Comparison of ENCODE assay signal across 9 cellular contexts in genomic region chr1:203286161-203286984, GRCh38. TPM values are rescaled to one million over a fixed set of nuclear protein-coding genes. Genes with fewer than 3 reads are reported as not detected.
DNase-seq lines count a peak whose midpoint lies in the region; ATAC-seq and TF ChIP-seq lines count a peak whose summit lies in the region.
"Had no signal": no experiment of that assay in that cellular context is flagged by ENCODE, and none has a peak within 500 bp of the region (broad histone marks: within the 10 kb centered on the region; RNA-seq: fewer than 3 reads in every experiment).

No MANE protein-coding gene starts in this region.

- no peak overlapping the region; the same call in 1 of the 2 replicates for H3K14ac ChIP-seq in H9 (ENCODE audit: insufficient read depth, low read length)

- WGBS in H9 (ENCODE audit: extremely low coverage, insufficient read length, low lambda C conversion rate): no CpG with 5 or more reads among the region's 9 CpGs
- WGBS in right cardiac atrium: 42% methylated on average over 9 of the region's 9 CpGs

- H3K4me3 ChIP-seq in right cardiac atrium (ENCODE audit: low read length): no peak overlapping the region

- H3K56ac ChIP-seq in H9 (ENCODE audit: insufficient read length, low read depth, low read length): no peak overlapping the region

- H3K4ac ChIP-seq in H9 (ENCODE audit: low read depth, low read length): no peak overlapping the region

- no peaks in the 10 kb centered on the region for H3K9me3 ChIP-seq in H9 (ENCODE audit: control insufficient read depth, low read depth, low read length)
- H3K9me3 ChIP-seq in right cardiac atrium (ENCODE audit: control insufficient read depth, low read length): no peaks in the 10 kb centered on the region

- H3K4me1 ChIP-seq in H9 (ENCODE audit: insufficient read depth, low read length): peaks cover 10% of the 10 kb centered on the region; the same call in 1 of the 2 replicates
- peaks cover 39% of the 10 kb centered on the region for H3K4me1 ChIP-seq in right cardiac atrium (ENCODE audit: control insufficient read depth, insufficient read depth, low read length)

- no peaks in the 10 kb centered on the region for H3K36me3 Mint-ChIP-seq in H9 (ENCODE audit: insufficient read depth in 1 of 3, low read depth in 3 of 3)
- peaks cover 3% of the 10 kb centered on the region for H3K36me3 Mint-ChIP-seq in activated B cell treated with CpG ODN at 0.5 μM for 24 hours (ENCODE audit: low read depth)
- peaks cover 45% of the 10 kb centered on the region for H3K36me3 Mint-ChIP-seq in stimulated activated effector memory CD8-positive, alpha-beta T cell treated with anti-CD3 and anti-CD28 coated beads, Interleukin-12 subunit alpha, Interleukin-12 subunit beta, amount 100 ng/mL, for 72 hours

- ATAC-seq in activated B cell treated with CpG ODN at 0.5 μM for 24 hours (ENCODE audit: low read depth) (no peak), right cardiac atrium (peak; percentile 2 to 6), HG02973 (IDR thresholded peaks at IDR 0.05; ENCODE audit: unreplicated experiment) (no peak), GM21381 (IDR thresholded peaks at IDR 0.05; ENCODE audit: unreplicated experiment) (no peak)
- ATAC-seq in stimulated activated effector memory CD8-positive, alpha-beta T cell treated with anti-CD3 and anti-CD28 coated beads, Interleukin-12 subunit alpha, Interleukin-12 subunit beta, amount 100 ng/mL, for 72 hours: no peak

- H3K79me2 ChIP-seq in H9 (ENCODE audit: insufficient read depth, low read length): no peaks in the 10 kb centered on the region

- peak overlapping the region; percentile 26 for H2BK12ac ChIP-seq in H9 (ENCODE audit: insufficient read length, low read depth, low read length)

- no peak overlapping the region for H3K27ac Mint-ChIP-seq in H9
- peak overlapping the region; percentile 100 for H3K27ac Mint-ChIP-seq in activated B cell treated with CpG ODN at 0.5 μM for 24 hours
- H3K27ac Mint-ChIP-seq in stimulated activated effector memory CD8-positive, alpha-beta T cell treated with anti-CD3 and anti-CD28 coated beads, Interleukin-12 subunit alpha, Interleukin-12 subunit beta, amount 100 ng/mL, for 72 hours: peak overlapping the region; percentile 99
- H3K27ac Mint-ChIP-seq: HFFc6 had no signal

- H2BK120ac ChIP-seq in H9 (ENCODE audit: low read depth, low read length, poor library complexity, severe bottlenecking): no peak overlapping the region

- no peaks in the 10 kb centered on the region for H3K79me1 ChIP-seq in H9 (ENCODE audit: insufficient read depth, low read depth, low read length, poor library complexity, severe bottlenecking)

- H2BK5ac ChIP-seq in H9 (ENCODE audit: insufficient read length, low read length): no peak overlapping the region

- DNase-seq in H9: no peak
- DNase-seq in activated B cell treated with CpG ODN at 0.5 μM for 24 hours: peak; percentile 19
- peak in 1 of 3 donors; percentile 75 for DNase-seq in right cardiac atrium
- no peak for DNase-seq in stimulated activated effector memory CD8-positive, alpha-beta T cell treated with anti-CD3 and anti-CD28 coated beads, Interleukin-12 subunit alpha, Interleukin-12 subunit beta, amount 100 ng/mL, for 72 hours (ENCODE audit: low spot score in 2 of 2)
- DNase-seq in NCI-H526 treated with DMSO at 0.1 percent for 48 hours (lab: John Stamatoyannopoulos, UW): no peak
- no peak for DNase-seq in activated CD8-positive, alpha-beta memory T cell treated with anti-CD3 and anti-CD28 coated beads, Interleukin-2, amount 50 U/mL, for 48 hours
- DNase-seq: HFFc6 had no signal

- no peak overlapping the region for H4K5ac ChIP-seq in H9 (ENCODE audit: insufficient read length, low read depth, low read length)

- H3K9me3 Mint-ChIP-seq in H9 (no peaks in the 10 kb centered on the region; a peak in 1 of 5 replicates), activated B cell treated with CpG ODN at 0.5 μM for 24 hours (no peaks in the 10 kb centered on the region)
- H3K9me3 Mint-ChIP-seq in stimulated activated effector memory CD8-positive, alpha-beta T cell treated with anti-CD3 and anti-CD28 coated beads, Interleukin-12 subunit alpha, Interleukin-12 subunit beta, amount 100 ng/mL, for 72 hours: no peaks in the 10 kb centered on the region
- H3K9me3 Mint-ChIP-seq: HFFc6 had no signal

- H3K4me2 ChIP-seq in H9 (ENCODE audit: insufficient read depth, insufficient read length, low read length): no peak overlapping the region

- H3K27me3 ChIP-seq in H9 (ENCODE audit: insufficient read depth, low read length) (peaks cover 7% of the 10 kb centered on the region; the same call in 1 of the 2 replicates), right cardiac atrium (ENCODE audit: control insufficient read depth, insufficient read depth) (no peaks in the 10 kb centered on the region)

- H3K23me2 ChIP-seq in H9 (ENCODE audit: insufficient read length, low read depth, low read length, poor library complexity, severe bottlenecking): peaks cover 2% of the 10 kb centered on the region

- CTCF ChIA-PET in activated B cell treated with CpG ODN at 0.5 μM for 24 hours (lab: Charles Lee): interaction anchor here (1.2 to 9.2 kb wide), 8 partner anchors 10 to 39 kb away, joined by 4 to 100 read pairs (median 15); partner anchors contain the start of gene BTG2

- no peak overlapping the region for H3K9ac ChIP-seq in H9 (ENCODE audit: extremely low read depth, insufficient read length, low read length)

- H2BK20ac ChIP-seq in H9 (ENCODE audit: low read depth, low read length, poor library complexity, severe bottlenecking): no peak overlapping the region

- peaks cover 40 to 60% of the 10 kb centered on the region in 2 experiments for H3K4me1 Mint-ChIP-seq in H9
- H3K4me1 Mint-ChIP-seq in activated B cell treated with CpG ODN at 0.5 μM for 24 hours: peaks cover 92% of the 10 kb centered on the region
- H3K4me1 Mint-ChIP-seq in stimulated activated effector memory CD8-positive, alpha-beta T cell treated with anti-CD3 and anti-CD28 coated beads, Interleukin-12 subunit alpha, Interleukin-12 subunit beta, amount 100 ng/mL, for 72 hours: peaks cover 80% of the 10 kb centered on the region

- H2AK5ac ChIP-seq in H9 (ENCODE audit: insufficient read length, low read length): no peak overlapping the region

- no peak overlapping the region for H3T11ph ChIP-seq in H9 (ENCODE audit: low read length)

- H2BK15ac ChIP-seq in H9 (ENCODE audit: low read depth, low read length): no peak overlapping the region

- H3K18ac ChIP-seq in H9 (ENCODE audit: insufficient read length, low read depth, low read length): peak overlapping the region; percentile 49

- H3K23ac ChIP-seq in H9 (ENCODE audit: insufficient read length, low read depth, low read length): no peak overlapping the region

- no peak overlapping the region for H4K91ac ChIP-seq in H9 (ENCODE audit: insufficient read length, low read depth, low read length)

- H3K4me3 Mint-ChIP-seq in H9: no peak overlapping the region; a peak in 1 of 5 replicates
- peak overlapping the region; percentile 73 for H3K4me3 Mint-ChIP-seq in activated B cell treated with CpG ODN at 0.5 μM for 24 hours
- peak overlapping the region; percentile 74 for H3K4me3 Mint-ChIP-seq in stimulated activated effector memory CD8-positive, alpha-beta T cell treated with anti-CD3 and anti-CD28 coated beads, Interleukin-12 subunit alpha, Interleukin-12 subunit beta, amount 100 ng/mL, for 72 hours
- H3K4me3 Mint-ChIP-seq: HFFc6 had no signal

- H2AFZ ChIP-seq in H9 (ENCODE audit: low read length): no peak overlapping the region

- POLR2A ChIA-PET in activated B cell treated with CpG ODN at 0.5 μM for 24 hours (lab: Charles Lee): interaction anchor here (0.8 to 31.2 kb wide), 8 partner anchors 26 to 364 kb away, joined by 6 to 1942 read pairs (median 19); partner anchors contain the start of genes BTG2 and TMEM183A

- H3K27ac ChIP-seq in H9 (ENCODE audit: insufficient read length, low read depth, low read length) (no peak overlapping the region), right cardiac atrium (ENCODE audit: low read length) (peak overlapping the region; percentile 92)

- peaks cover 82% of the 10 kb centered on the region for H3K27me3 Mint-ChIP-seq in H9 (ENCODE audit: low read depth)
- no peaks in the 10 kb centered on the region for H3K27me3 Mint-ChIP-seq in activated B cell treated with CpG ODN at 0.5 μM for 24 hours

- intact Hi-C loops in activated B cell treated with CpG ODN at 0.5 μM for 24 hours (cut with micrococcal nuclease) (loop anchor here (5.0 to 10.0 kb wide), 4 partner anchors 96 to 2001 kb away; partner anchors contain the start of genes PPP1R15B, ZBED6 and ZC3H11A), right cardiac atrium (cut with DNase I) (no loop called here)

- H4K20me1 ChIP-seq in H9 (ENCODE audit: control insufficient read depth, insufficient read depth, insufficient read length): peaks cover under 1% of the 10 kb centered on the region

- TF ChIP-seq CTCF in H9 (conservative IDR thresholded peaks at IDR 0.05) (no peak; the same call in 2 of the 3 replicates), activated B cell treated with CpG ODN at 0.5 μM for 24 hours (IDR thresholded peaks at IDR 0.05) (no peak)

- H4K8ac ChIP-seq in H9 (replicated peaks; ENCODE audit: insufficient read length, low read depth, low read length): peak overlapping the region; percentile 22

RNA-seq across cellular contexts. Expression of gene BTG2, which starts 18.9 kb away (rescaled TPM):
- total RNA-seq in H9 (2021) (2.9 and 4.1 TPM in 2 replicates), activated B cell treated with CpG ODN at 0.5 μM for 24 hours (419 and 448 TPM in 2 replicates), right cardiac atrium (100 to 1,000 TPM in 2 of 4 donors, 10 to 100 TPM in 2; 68.1 to 361 (median 105) TPM)
- 333 TPM for polyA plus RNA-seq in right cardiac atrium

RNA-seq across cellular contexts. Expression of gene CHIT1, which starts 56.9 kb away (rescaled TPM):
- total RNA-seq in H9 (2021) (not detected in 2 replicates), activated B cell treated with CpG ODN at 0.5 μM for 24 hours (6.5 and 6.6 TPM in 2 replicates), right cardiac atrium (under 1 TPM in 3 of 4 donors, not detected in 1; 0.25 to 0.64 (median 0.32) TPM)
- 0.09 TPM for polyA plus RNA-seq in right cardiac atrium
- total RNA-seq: HFFc6 had no signal

Comparison
In these comparisons a context has a peak if more than half of its experiments do, and no peak if none do; other contexts are left out.
1. H3K27ac Mint-ChIP-seq: peak in activated B cell treated with CpG ODN at 0.5 μM for 24 hours (single experiment) and stimulated activated effector memory CD8-positive, alpha-beta T cell treated with anti-CD3 and anti-CD28 coated beads, Interleukin-12 subunit alpha, Interleukin-12 subunit beta, amount 100 ng/mL, for 72 hours (single experiment); none in H9 (0 of 3).
2. H3K4me3 Mint-ChIP-seq: peak in activated B cell treated with CpG ODN at 0.5 μM for 24 hours (single experiment) and stimulated activated effector memory CD8-positive, alpha-beta T cell treated with anti-CD3 and anti-CD28 coated beads, Interleukin-12 subunit alpha, Interleukin-12 subunit beta, amount 100 ng/mL, for 72 hours (single experiment); none in H9 (0 of 2).
3. ATAC-seq: peak in right cardiac atrium (2 of 2); none in activated B cell treated with CpG ODN at 0.5 μM for 24 hours (single experiment), stimulated activated effector memory CD8-positive, alpha-beta T cell treated with anti-CD3 and anti-CD28 coated beads, Interleukin-12 subunit alpha, Interleukin-12 subunit beta, amount 100 ng/mL, for 72 hours (single experiment), HG02973 (single experiment) and GM21381 (single experiment).
4. RNA of gene BTG2, which starts 18.9 kb away (total RNA-seq): 419 to 448 TPM in activated B cell treated with CpG ODN at 0.5 μM for 24 hours and 68.1 to 361 TPM in right cardiac atrium; 2.9 to 4.1 TPM in H9; every median in the first group is over 10 times any median in the second.